In genomic region chr2:25009954-25010353, GRCh38 we compare ENCODE assay signal across 1 cellular context.
TF ChIP-seq lines count a peak whose summit lies in the region.

No MANE protein-coding gene starts in this region.

TF ChIP-seq in HEK293, 187 proteins besides CTCF, POLR2A, EP300 and RAD21 (continued from another document and continues in another):
- TF ChIP-seq ZNF18 (tag by site-specific recombination; IDR thresholded peaks at IDR 0.05), result no peak
- 0 out of 2 replicates have a peak, but pooled peaks have one; percentile 7 for TF ChIP-seq BCL6B (tag by site-specific recombination; IDR thresholded peaks at IDR 0.05)
- peak; percentile 65 for TF ChIP-seq WT1 (tag by site-specific recombination; IDR thresholded peaks at IDR 0.05)
- 0 out of 2 replicates have a peak, but pooled peaks have one; percentile 44 for TF ChIP-seq ZSCAN30 (tag by site-specific recombination; IDR thresholded peaks at IDR 0.05)
- no peak; the same call in 1 of the 2 replicates for TF ChIP-seq ZBTB44 (tag by site-specific recombination; IDR thresholded peaks at IDR 0.05)
- no peak for TF ChIP-seq ZNF23 (tag by site-specific recombination; IDR thresholded peaks at IDR 0.05; ENCODE audit: borderline replicate concordance)
- TF ChIP-seq PRDM10 (tag by site-specific recombination; IDR thresholded peaks at IDR 0.05), result peak; percentile 96
- TF ChIP-seq ZNF335 (tag by site-specific recombination; conservative IDR thresholded peaks at IDR 0.05), result peak; percentile 55; the same call in 1 of the 2 replicates
- TF ChIP-seq KLF10 (tag by site-specific recombination; IDR thresholded peaks at IDR 0.05), result 0 out of 2 replicates have a peak, but pooled peaks have one; percentile 41
- no peak for TF ChIP-seq ZSCAN18 (tag by site-specific recombination; IDR thresholded peaks at IDR 0.05)
- TF ChIP-seq ZNF600 (tag by site-specific recombination; IDR thresholded peaks at IDR 0.05), result peak; percentile 41
- TF ChIP-seq ZNF518A (tag by site-specific recombination; conservative IDR thresholded peaks at IDR 0.05; ENCODE audit: low read depth), result peak; percentile 27; the same call in 1 of the 2 replicates
- TF ChIP-seq GLI2 (tag by site-specific recombination; IDR thresholded peaks at IDR 0.05; ENCODE audit: borderline replicate concordance, low read depth), result peak; percentile 68
- peak; percentile 65; the same call in 1 of the 2 replicates for TF ChIP-seq TRIM28 (IDR thresholded peaks at IDR 0.05; ENCODE audit: borderline replicate concordance, low read length)
- peak; percentile 67; the same call in 1 of the 2 replicates for TF ChIP-seq BCL11A (tag by site-specific recombination; IDR thresholded peaks at IDR 0.05; ENCODE audit: low read depth)
- TF ChIP-seq ZNF692 (tag by site-specific recombination; IDR thresholded peaks at IDR 0.05), result peak; percentile 48
- TF ChIP-seq SCRT1 (tag by site-specific recombination; IDR thresholded peaks at IDR 0.05; ENCODE audit: borderline replicate concordance), result no peak
- TF ChIP-seq ZBTB17 (tag by site-specific recombination; IDR thresholded peaks at IDR 0.05), result peak; percentile 83
- TF ChIP-seq SP7 (tag by site-specific recombination; IDR thresholded peaks at IDR 0.05), result peak; percentile 99
- no peak for TF ChIP-seq ZNF302 (tag by site-specific recombination; IDR thresholded peaks at IDR 0.05; ENCODE audit: low read depth)
- TF ChIP-seq HIC1 (tag by site-specific recombination; IDR thresholded peaks at IDR 0.05), result peak; percentile 64; the same call in 1 of the 2 replicates
- 0 out of 2 replicates have a peak, but pooled peaks have one; percentile 46 for TF ChIP-seq ZNF341 (tag by site-specific recombination; IDR thresholded peaks at IDR 0.05; ENCODE audit: low read depth)
- TF ChIP-seq ZNF548 (tag by site-specific recombination; IDR thresholded peaks at IDR 0.05), result no peak
- TF ChIP-seq ZNF184 (tag by site-specific recombination; IDR thresholded peaks at IDR 0.05), result 0 out of 2 replicates have a peak, but pooled peaks have one; percentile 51
- TF ChIP-seq ZNF324 (tag by site-specific recombination; IDR thresholded peaks at IDR 0.05), result 0 out of 2 replicates have a peak, but pooled peaks have one; percentile 61
- peak; percentile 28; the same call in 1 of the 2 replicates for TF ChIP-seq ZNF501 (tag by site-specific recombination; IDR thresholded peaks at IDR 0.05)
- peak; percentile 80 for TF ChIP-seq ZNF843 (tag by site-specific recombination; IDR thresholded peaks at IDR 0.05)
- TF ChIP-seq FEZF1 (tag by site-specific recombination; IDR thresholded peaks at IDR 0.05), result peak; percentile 87
- peak; percentile 83; the same call in 1 of the 2 replicates for TF ChIP-seq ZNF24 (tag by site-specific recombination; IDR thresholded peaks at IDR 0.05)
- peak; percentile 58; the same call in 1 of the 2 replicates for TF ChIP-seq ZNF394 (tag by site-specific recombination; IDR thresholded peaks at IDR 0.05; ENCODE audit: borderline replicate concordance)
- peak; percentile 59; the same call in 1 of the 2 replicates for TF ChIP-seq PRDM4 (tag by site-specific recombination; IDR thresholded peaks at IDR 0.05)
- 0 out of 2 replicates have a peak, but pooled peaks have one; percentile 50 for TF ChIP-seq ZNF2 (tag by site-specific recombination; IDR thresholded peaks at IDR 0.05)
- TF ChIP-seq ZXDB (tag by site-specific recombination; IDR thresholded peaks at IDR 0.05), result peak; percentile 30; the same call in 1 of the 2 replicates
- peak; percentile 78 for TF ChIP-seq GLIS1 (tag by site-specific recombination; IDR thresholded peaks at IDR 0.05)
